8 cellular contexts compared by ENCODE assay signal in the genomic region with DNA sequence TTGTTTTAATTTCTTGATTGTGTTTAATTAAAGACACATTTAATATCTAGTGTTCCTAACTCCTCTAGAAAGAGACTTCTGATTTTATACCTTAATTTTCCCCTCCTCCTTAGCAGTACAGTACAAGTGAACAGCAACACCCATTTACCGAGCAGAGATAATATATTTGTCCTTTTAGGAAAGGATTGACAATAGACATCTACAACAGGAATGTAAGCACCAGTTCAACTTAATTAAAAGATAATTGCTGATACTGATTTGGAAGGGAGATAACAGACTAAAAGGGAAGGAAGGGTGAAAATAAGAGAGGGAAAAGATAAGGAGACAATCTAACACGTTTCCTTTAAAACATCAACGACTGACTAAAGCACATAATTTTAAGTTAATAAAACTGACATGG.
DNase-seq lines count a peak whose midpoint lies in the region; ATAC-seq and TF ChIP-seq lines count a peak whose summit lies in the region.

No MANE protein-coding gene starts in this region.

- POLR2A ChIA-PET in CD8-positive, alpha-beta memory T cell (lab: Charles Lee), result no interaction called here
- POLR2A ChIA-PET in Panc1 (lab: Charles Lee), result no interaction called here

- CTCF ChIA-PET in CD8-positive, alpha-beta memory T cell (lab: Charles Lee), result interaction anchor here (1.5 kb wide), 1 partner anchor 45 kb away, joined by 6 read pairs; no protein-coding TSS in a partner anchor
- CTCF ChIA-PET in Panc1 (lab: Charles Lee), result no interaction called here

- peak overlapping the region; percentile 27 to 94 (median 86) for H3K27ac Mint-ChIP-seq in CD8-positive, alpha-beta memory T cell

- peak overlapping the region; percentile 27 for H3K27ac ChIP-seq in CD8-positive, alpha-beta memory T cell (ENCODE audit: low read depth, low read length)
- peak overlapping the region; percentile 89 for H3K27ac ChIP-seq in Panc1 (ENCODE audit: low read length)
- peak overlapping the region; percentile 76 for H3K27ac ChIP-seq in neutrophil

- in situ Hi-C loops in Panc1 (cut with HindIII; ENCODE audit: low pct_unique_long_range_greater_than_20kb, low sequenced_read_pairs), result no loop called here

- peaks cover 58 to 84% (median 82%) of the 10 kb centered on the region in 3 donors for H3K4me1 Mint-ChIP-seq in CD8-positive, alpha-beta memory T cell

- H3K27me3 Mint-ChIP-seq in CD8-positive, alpha-beta memory T cell, result no peaks in the 10 kb centered on the region

- peaks cover 35% of the 10 kb centered on the region for H3K4me1 ChIP-seq in CD8-positive, alpha-beta memory T cell (ENCODE audit: insufficient read depth, low read length)
- peaks cover 22% of the 10 kb centered on the region for H3K4me1 ChIP-seq in Panc1 (ENCODE audit: control insufficient read depth, insufficient read depth, low read length)
- peaks cover 25 to 32% of the 10 kb centered on the region in 2 experiments for H3K4me1 ChIP-seq in neutrophil (ENCODE audit: control insufficient read depth in 1 of 2, insufficient read depth in 1 of 2, low read depth in 1 of 2, low read length in 1 of 2)

- no peak for TF ChIP-seq CTCF in Panc1 (IDR thresholded peaks at IDR 0.05)
- TF ChIP-seq CTCF in epithelial cell of esophagus (IDR thresholded peaks at IDR 0.05; ENCODE audit: insufficient read depth, low read depth, low read length, missing control alignments), result no peak
- TF ChIP-seq CTCF in neutrophil (IDR thresholded peaks at IDR 0.05), result no peak

- peaks cover 0 to 3% (median 1%) of the 10 kb centered on the region in 3 donors for H3K36me3 Mint-ChIP-seq in CD8-positive, alpha-beta memory T cell

- no peaks in the 10 kb centered on the region for H3K36me3 ChIP-seq in CD8-positive, alpha-beta memory T cell (ENCODE audit: insufficient read depth, low read length)
- H3K36me3 ChIP-seq in Panc1 (ENCODE audit: control insufficient read depth, insufficient read depth, low read length) (no peaks in the 10 kb centered on the region), neutrophil (no peaks in the 10 kb centered on the region)

- BruUV-seq in Panc1 (replicated peaks; lab: Mats Ljungman, UMichigan), result no TSS peak

- no peaks in the 10 kb centered on the region for H3K9me3 ChIP-seq in CD8-positive, alpha-beta memory T cell (ENCODE audit: low read length)
- H3K9me3 ChIP-seq in Panc1 (ENCODE audit: control insufficient read depth, insufficient read depth, low read depth, low read length), result no peaks in the 10 kb centered on the region
- no peaks in the 10 kb centered on the region for H3K9me3 ChIP-seq in neutrophil

- H3K4me3 ChIP-seq in CD8-positive, alpha-beta memory T cell (ENCODE audit: low read length), result peak overlapping the region; percentile 53
- H3K4me3 ChIP-seq in Panc1 (ENCODE audit: low read depth in 2 of 2, low read length in 2 of 2), result peak overlapping the region; percentile 44 to 58; a peak in 3 of 4 replicates
- H3K4me3 ChIP-seq in epithelial cell of esophagus (ENCODE audit: low read length), result peak overlapping the region; percentile 80
- peak overlapping the region in 1 of 2 experiments; percentile 22 for H3K4me3 ChIP-seq in neutrophil (ENCODE audit: low read depth in 1 of 2, low read length in 1 of 2)

- peak overlapping the region; percentile 84 to 93 (median 88) for H3K4me3 Mint-ChIP-seq in CD8-positive, alpha-beta memory T cell

- H3K9me3 Mint-ChIP-seq in CD8-positive, alpha-beta memory T cell, result no peaks in the 10 kb centered on the region

- H3K27me3 ChIP-seq in CD8-positive, alpha-beta memory T cell (ENCODE audit: insufficient read depth, low read length, poor library complexity, severe bottlenecking), result no peaks in the 10 kb centered on the region
- H3K27me3 ChIP-seq in Panc1 (ENCODE audit: control insufficient read depth, insufficient read depth, low read length) (no peaks in the 10 kb centered on the region), neutrophil (no peaks in the 10 kb centered on the region)

- ATAC-seq in GM21825 (IDR thresholded peaks at IDR 0.05; ENCODE audit: unreplicated experiment) (peak; percentile 25), Panc1 (peak; percentile 67)

- no peak for DNase-seq in CD8-positive, alpha-beta memory T cell
- DNase-seq in Panc1 (ENCODE audit: low read depth, low spot score) (peak; percentile 36), epithelial cell of esophagus (ENCODE audit: low read depth) (no peak), GOT3 (lab: John Stamatoyannopoulos, UW) (no peak), DMS79 treated with DMSO at 0.1 percent for 48 hours (lab: John Stamatoyannopoulos, UW) (no peak)
- no peak for DNase-seq in activated effector memory CD4-positive, alpha-beta T cell treated with Interleukin-2 at 50 U/mL for 16 hours

- intact Hi-C loops in Panc1 (cut with micrococcal nuclease; ENCODE audit: unreplicated experiment), result no loop called here

Comparison
In these comparisons a context has a peak if more than half of its experiments do, and no peak if none do; other contexts are left out.
1. H3K27ac ChIP-seq: peak in every context shown above with its lines; median percentile 89 in Panc1; 76 in neutrophil; 27 in CD8-positive, alpha-beta memory T cell.